Comparison of ENCODE assay signal across 1 cellular context in genomic region chr16:49731911-49732310, GRCh38.
TF ChIP-seq lines count a peak whose summit lies in the region.

No MANE protein-coding gene starts in this region.

TF ChIP-seq in Ishikawa, 13 proteins besides CTCF, POLR2A, EP300 and RAD21 (continued from another document):
- TF ChIP-seq TCF12 (IDR thresholded peaks at IDR 0.05; ENCODE audit: low read depth), result no peak
- no peak for TF ChIP-seq CEBPB (IDR thresholded peaks at IDR 0.05)
- peak; percentile 69 for TF ChIP-seq USF1 (IDR thresholded peaks at IDR 0.05)
- no peak for TF ChIP-seq TEAD4 (IDR thresholded peaks at IDR 0.05)
- no peak for TF ChIP-seq YY1 (IDR thresholded peaks at IDR 0.05; ENCODE audit: low read depth)
TF ChIP-seq in Ishikawa: peak in this region for 2.
